ENCODE assay signal across 8 cellular contexts in the genomic region with DNA sequence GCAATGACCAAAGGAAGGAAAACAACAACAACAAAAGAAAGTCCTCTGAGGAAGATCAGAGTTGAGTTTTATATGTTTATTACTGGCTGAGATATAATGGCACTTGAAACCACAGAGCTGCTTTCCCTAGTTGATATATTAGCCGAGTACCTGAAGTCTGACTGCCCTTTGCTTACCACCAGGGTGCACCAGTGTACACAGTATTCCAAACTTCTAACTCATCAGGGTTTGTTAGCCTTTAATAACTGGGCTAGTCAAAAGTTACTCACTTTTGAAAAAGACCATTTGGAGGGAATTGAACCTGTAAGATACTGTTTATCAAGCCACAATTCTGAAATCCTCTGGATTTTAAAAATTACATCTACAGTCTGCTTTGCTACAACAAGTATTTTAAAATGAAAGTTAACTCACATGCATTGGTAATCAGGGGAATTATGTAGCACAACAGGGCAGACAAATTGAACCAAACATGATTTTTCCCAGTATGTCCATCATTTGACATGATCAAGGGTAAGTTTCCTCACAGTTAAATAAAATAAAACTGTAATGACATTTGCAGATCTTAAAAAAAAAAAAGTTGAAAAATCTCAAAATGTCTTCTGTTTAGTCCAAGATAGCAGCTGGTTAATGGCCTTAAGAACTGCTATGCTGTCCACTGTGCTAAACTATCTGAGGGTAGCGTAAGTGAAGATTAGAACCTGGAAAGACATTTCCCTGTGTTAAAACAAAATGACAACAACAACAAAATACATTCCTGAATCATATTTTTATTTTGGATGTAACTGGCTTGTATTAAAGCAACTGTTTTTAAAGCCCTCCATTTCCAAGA. TPM values are rescaled to one million over a fixed set of nuclear protein-coding genes. Genes with fewer than 3 reads are reported as not detected.
DNase-seq lines count a peak whose midpoint lies in the region; ATAC-seq, FAIRE-seq and TF ChIP-seq lines count a peak whose summit lies in the region.

No MANE protein-coding gene starts in this region.

- DNase-seq in DMS153 (lab: John Stamatoyannopoulos, UW) (peak; percentile 6), RCC 7860 (ENCODE audit: low spot score) (peak; percentile 69), immature natural killer cell (no peak)
- DNase-seq in activated CD4-positive, alpha-beta T cell treated with anti-CD3 and anti-CD28 coated beads, Interleukin-2, amount 10 ng/mL, durations not matched to agents 7 days and 5 days, result no peak

- H3K4me3 Mint-ChIP-seq in nephron, result no peak overlapping the region
- H3K4me3 Mint-ChIP-seq in immature natural killer cell, result no peak overlapping the region
- no peak overlapping the region for H3K4me3 Mint-ChIP-seq in activated CD4-positive, alpha-beta T cell treated with anti-CD3 and anti-CD28 coated beads, Interleukin-2, amount 10 ng/mL, durations not matched to agents 7 days and 5 days

- H3K36me3 Mint-ChIP-seq in nephron (ENCODE audit: low read depth) (no peaks in the 10 kb centered on the region), immature natural killer cell (no peaks in the 10 kb centered on the region)
- H3K36me3 Mint-ChIP-seq in activated CD4-positive, alpha-beta T cell treated with anti-CD3 and anti-CD28 coated beads, Interleukin-2, amount 10 ng/mL, durations not matched to agents 7 days and 5 days (ENCODE audit: low read depth), result no peaks in the 10 kb centered on the region

- peak; percentile 59 to 76 (median 62) for TF ChIP-seq CTCF in nephron (IDR thresholded peaks at IDR 0.05; ENCODE audit: unreplicated experiment in 3 of 3)

- FAIRE-seq in RCC 7860 (lab: Jason Lieb, UNC), result peak; percentile 87

- ATAC-seq in GM19397 (IDR thresholded peaks at IDR 0.05; ENCODE audit: unreplicated experiment) (peak; percentile 74), HG03520 (IDR thresholded peaks at IDR 0.05; ENCODE audit: unreplicated experiment) (peak; percentile 84), esophagus mucosa (peak; percentile 63)

- H3K27me3 Mint-ChIP-seq in nephron (ENCODE audit: low read depth) (no peaks in the 10 kb centered on the region), immature natural killer cell (ENCODE audit: low read depth in 3 of 3) (peaks cover 0 to 2% (median 2%) of the 10 kb centered on the region in 3 donors)
- H3K27me3 Mint-ChIP-seq in activated CD4-positive, alpha-beta T cell treated with anti-CD3 and anti-CD28 coated beads, Interleukin-2, amount 10 ng/mL, durations not matched to agents 7 days and 5 days, result peaks cover 2% of the 10 kb centered on the region

- H3K4me1 Mint-ChIP-seq in nephron, result peaks cover 17% of the 10 kb centered on the region
- H3K4me1 Mint-ChIP-seq in immature natural killer cell, result no peaks in the 10 kb centered on the region
- no peaks in the 10 kb centered on the region for H3K4me1 Mint-ChIP-seq in activated CD4-positive, alpha-beta T cell treated with anti-CD3 and anti-CD28 coated beads, Interleukin-2, amount 10 ng/mL, durations not matched to agents 7 days and 5 days

- H3K9me3 Mint-ChIP-seq in nephron, result no peaks in the 10 kb centered on the region
- peaks cover 0 to 5% (median 0%) of the 10 kb centered on the region in 6 donors for H3K9me3 Mint-ChIP-seq in immature natural killer cell
- no peaks in the 10 kb centered on the region for H3K9me3 Mint-ChIP-seq in activated CD4-positive, alpha-beta T cell treated with anti-CD3 and anti-CD28 coated beads, Interleukin-2, amount 10 ng/mL, durations not matched to agents 7 days and 5 days

- POLR2A ChIA-PET in activated CD4-positive, alpha-beta T cell treated with anti-CD3 and anti-CD28 coated beads, Interleukin-2, amount 10 ng/mL, durations not matched to agents 7 days and 5 days (lab: Charles Lee), result no interaction called here

- CTCF ChIA-PET in activated CD4-positive, alpha-beta T cell treated with anti-CD3 and anti-CD28 coated beads, Interleukin-2, amount 10 ng/mL, durations not matched to agents 7 days and 5 days (lab: Charles Lee), result no interaction called here

- peak overlapping the region in 2 of 3 experiments; percentile 10 to 72 for H3K27ac Mint-ChIP-seq in nephron
- no peak overlapping the region for H3K27ac Mint-ChIP-seq in immature natural killer cell
- no peak overlapping the region for H3K27ac Mint-ChIP-seq in activated CD4-positive, alpha-beta T cell treated with anti-CD3 and anti-CD28 coated beads, Interleukin-2, amount 10 ng/mL, durations not matched to agents 7 days and 5 days

RNA-seq across cellular contexts. Expression of a gene that starts 57.3 kb away (rescaled TPM):
- not detected for total RNA-seq in esophagus mucosa
- not detected for polyA plus RNA-seq in immature natural killer cell
- total RNA-seq in activated CD4-positive, alpha-beta T cell treated with anti-CD3 and anti-CD28 coated beads, Interleukin-2, amount 10 ng/mL, durations not matched to agents 7 days and 5 days, result not detected

Comparison
In these comparisons a context has a peak if more than half of its experiments do, and no peak if none do; other contexts are left out.
1. DNase-seq: peak in DMS153 (single experiment) and RCC 7860 (single experiment); none in immature natural killer cell (0 of 3) and activated CD4-positive, alpha-beta T cell treated with anti-CD3 and anti-CD28 coated beads, Interleukin-2, amount 10 ng/mL, durations not matched to agents 7 days and 5 days (single experiment).
2. H3K27ac Mint-ChIP-seq: peak in nephron (2 of 3); none in immature natural killer cell (0 of 6) and activated CD4-positive, alpha-beta T cell treated with anti-CD3 and anti-CD28 coated beads, Interleukin-2, amount 10 ng/mL, durations not matched to agents 7 days and 5 days (single experiment).
3. Peak in every context shown above with its lines, with median percentiles within 50 percentile points of each other: ATAC-seq.